ENCODE assay signal across 12 cellular contexts in genomic region chr1:42690477-42691156, GRCh38. TPM values are rescaled to one million over a fixed set of nuclear protein-coding genes. Genes with fewer than 3 reads are reported as not detected.
DNase-seq lines count a peak whose midpoint lies in the region; ATAC-seq and TF ChIP-seq lines count a peak whose summit lies in the region.
"Had no signal": no experiment of that assay in that cellular context is flagged by ENCODE, and none has a peak within 500 bp of the region (broad histone marks: within the 10 kb centered on the region; RNA-seq: fewer than 3 reads in every experiment).

No MANE protein-coding gene starts in this region.

- CTCF ChIA-PET in HCT116 (lab: Charles Lee) = interaction anchor here (1.3 kb wide), 1 partner anchor 112 kb away, joined by 3 read pairs; no protein-coding TSS in a partner anchor

- no peak for TF ChIP-seq RAD21 in HCT116 (IDR thresholded peaks at IDR 0.05; ENCODE audit: low read depth)

- H4K20me1 ChIP-seq in HCT116 (ENCODE audit: insufficient read depth) = peaks cover 96% of the 10 kb centered on the region; the same call in 1 of the 2 replicates

- H3K4me1 ChIP-seq in HCT116 (ENCODE audit: control insufficient read depth in 1 of 2, insufficient read depth in 2 of 2, low read length in 2 of 2) = peaks cover 11 to 19% of the 10 kb centered on the region in 2 experiments; a peak in 3 of 4 replicates
- H3K4me1 ChIP-seq in adipocyte (ENCODE audit: control insufficient read depth, insufficient read depth, low read length) = peaks cover 45% of the 10 kb centered on the region

- H3K36me3 ChIP-seq in HCT116 (ENCODE audit: control insufficient read depth in 1 of 2, insufficient read depth in 2 of 2, low read length in 2 of 2) = peaks cover 10 to 62% of the 10 kb centered on the region in 2 experiments
- H3K36me3 ChIP-seq in adipocyte (ENCODE audit: control insufficient read depth, insufficient read depth, low read length, severe bottlenecking) = peaks cover 51% of the 10 kb centered on the region

- ATAC-seq in HCT116 (peak; percentile 42; the same call in 1 of the 2 replicates), memory B cell (ENCODE audit: low read depth) (peak; percentile 43), GM21528 (IDR thresholded peaks at IDR 0.05; ENCODE audit: low FRiP score, unreplicated experiment) (no peak)
- ATAC-seq: left lobe of liver had no signal

- H3K4me2 ChIP-seq in HCT116 (ENCODE audit: low read length) = no peak overlapping the region

- no peaks in the 10 kb centered on the region for H3K27me3 Mint-ChIP-seq in memory B cell

- BruUV-seq in HCT116 (replicated peaks; lab: Mats Ljungman, UMichigan) = no TSS peak

- H3K27me3 ChIP-seq in HCT116 (ENCODE audit: insufficient read depth, low read length) (no peaks in the 10 kb centered on the region), adipocyte (replicated peaks; ENCODE audit: control insufficient read depth, insufficient read depth, low read length) (no peaks in the 10 kb centered on the region)

- POLR2A ChIA-PET in HCT116 (lab: Charles Lee) = interaction anchor here (1.2 kb wide), 1 partner anchor 8 kb away, joined by 5 read pairs; the partner anchor contains the start of gene YBX1

- no peaks in the 10 kb centered on the region for H3K9me3 Mint-ChIP-seq in memory B cell

- DNase-seq in EH (ENCODE audit: low read depth) = peak; percentile 9
- no peak for DNase-seq in HCT116 (ENCODE audit: low read depth, low spot score)
- DNase-seq in adipocyte (ENCODE audit: low read depth) = peak; percentile 19
- DNase-seq in memory B cell (ENCODE audit: low spot score in 2 of 2) = no peak
- no peak for DNase-seq in GF-D8 (lab: John Stamatoyannopoulos, UW)
- no peak for DNase-seq in erythroblast (lab: John Stamatoyannopoulos, UW)
- no peak for DNase-seq in DMS 273 treated with DMSO at 0.1 percent for 48 hours (lab: John Stamatoyannopoulos, UW)
- DNase-seq: NCI-H1930 had no signal

- H3K4me3 ChIP-seq in HCT116 (replicated peaks in 1 of 2; ENCODE audit: low read depth in 1 of 2, low read length in 2 of 2) = no peak overlapping the region
- H3K4me3 ChIP-seq in adipocyte (ENCODE audit: low read length) = no peak overlapping the region

- H3K9me3 ChIP-seq in HCT116 (ENCODE audit: control insufficient read depth in 1 of 2, insufficient read depth in 1 of 2, low read depth in 1 of 2, low read length in 2 of 2) (no peaks in the 10 kb centered on the region), adipocyte (ENCODE audit: control insufficient read depth, low read length) (no peaks in the 10 kb centered on the region)

- peaks cover 100% of the 10 kb centered on the region for H3K79me2 ChIP-seq in HCT116 (ENCODE audit: insufficient read depth, low read length)

- TF ChIP-seq POLR2A in HCT116 (IDR thresholded peaks at IDR 0.05; ENCODE audit: borderline replicate concordance, extremely low read depth, insufficient read depth, insufficient read length) (no peak), erythroblast (IDR thresholded peaks at IDR 0.05; ENCODE audit: low read length) (no peak)

- H3K36me3 Mint-ChIP-seq in memory B cell = peaks cover 6% of the 10 kb centered on the region

- intact Hi-C loops in HCT116 (cut with micrococcal nuclease) = no loop called here

- no peak overlapping the region for H3K27ac ChIP-seq in HCT116 (ENCODE audit: low read depth, low read length)

- H3K27ac Mint-ChIP-seq in memory B cell = peak overlapping the region; percentile 24

- no peak overlapping the region for H2AFZ ChIP-seq in HCT116 (ENCODE audit: low read depth, low read length, poor library complexity, severe bottlenecking)

- peaks cover 44% of the 10 kb centered on the region for H3K4me1 Mint-ChIP-seq in memory B cell

- H3K9ac ChIP-seq in HCT116 (ENCODE audit: low read length) (no peak overlapping the region), adipocyte (ENCODE audit: low read length) (no peak overlapping the region)

- H3K4me3 Mint-ChIP-seq in memory B cell = no peak overlapping the region

- RAD21 ChIA-PET in HCT116 (lab: Charles Lee; ENCODE audit: low non-redundant PET in 1 of 2, low total read pairs in 2 of 2, uncharacterized antibody in 2 of 2, unreplicated experiment in 2 of 2) = no interaction called here

- peak in 1 of 3 experiments; percentile 10; a peak in 1 of 6 replicates for TF ChIP-seq CTCF in HCT116 (IDR thresholded peaks at IDR 0.05 in 2 of 3, conservative IDR thresholded peaks at IDR 0.05 in 1 of 3; ENCODE audit: borderline replicate concordance in 1 of 3, insufficient read depth in 1 of 3, low read depth in 2 of 3, low read length in 2 of 3)

- no peaks in the 10 kb centered on the region for H3K9me2 ChIP-seq in HCT116 (ENCODE audit: insufficient read depth)

TF ChIP-seq in HCT116, 20 proteins besides CTCF, POLR2A, EP300 and RAD21:
- no peak for TF ChIP-seq ZBTB33 (IDR thresholded peaks at IDR 0.05; ENCODE audit: extremely low read depth, insufficient replicate concordance, low read length)
- TF ChIP-seq TCF7L2 (IDR thresholded peaks at IDR 0.05; ENCODE audit: borderline replicate concordance, extremely low read depth, insufficient read depth, insufficient read length) = no peak
- TF ChIP-seq FOSL1 (IDR thresholded peaks at IDR 0.05; ENCODE audit: low read depth) = no peak
TF ChIP-seq in HCT116: peak in this region for 0.

RNA-seq across cellular contexts. Expression of gene YBX1, which starts 8.4 kb away (rescaled TPM):
- 1,009 TPM for total RNA-seq in HCT116 (2021; ENCODE audit: unreplicated experiment)
- 986 and 1,086 TPM in 2 replicates for polyA plus RNA-seq in HCT116 (2012)

RNA-seq across cellular contexts. Expression of gene PPIH, which starts 32.4 kb away (rescaled TPM):
- 100 TPM for total RNA-seq in HCT116 (2021; ENCODE audit: unreplicated experiment)
- polyA plus RNA-seq in HCT116 (2012) = 77.3 and 100 TPM in 2 replicates

RNA-seq across cellular contexts. Expression of gene CLDN19, which starts 49.4 kb away (rescaled TPM):
- not detected for total RNA-seq in HCT116 (2021; ENCODE audit: unreplicated experiment)
- not detected in 2 replicates for polyA plus RNA-seq in HCT116 (2012)
- total RNA-seq: left lobe of liver, SK-MEL-5, subcutaneous adipose tissue had no signal

Comparison
In these comparisons a context has a peak if more than half of its experiments do, and no peak if none do; other contexts are left out.
1. DNase-seq: peak in EH (single experiment) and adipocyte (single experiment); none in HCT116 (single experiment), memory B cell (0 of 2), GF-D8 (single experiment), erythroblast (0 of 2) and DMS 273 treated with DMSO at 0.1 percent for 48 hours (single experiment).